Comparison of ENCODE assay signal across 1 cellular context in the genomic region with DNA sequence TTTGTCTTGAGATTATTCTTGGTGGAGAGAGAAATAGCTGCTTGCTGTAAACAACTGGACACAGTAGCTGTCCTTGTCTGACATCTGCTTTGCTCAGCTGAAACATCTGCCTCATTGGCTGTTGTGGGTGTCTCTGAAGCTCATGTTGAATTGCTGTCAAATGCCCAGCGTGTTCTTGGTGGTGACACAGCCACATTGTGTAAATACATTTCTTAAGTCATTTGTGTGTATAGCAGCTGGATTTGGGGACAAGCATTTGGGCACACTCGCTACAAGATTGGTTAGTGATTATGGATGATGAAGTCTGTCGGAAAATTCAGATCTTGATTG.
A peak's percentile ranks its signal among the peaks of the same experiment; 100 is the strongest.
TF ChIP-seq lines count a peak whose summit lies in the region.

No MANE protein-coding gene starts in this region.

TF ChIP-seq in K562, 482 proteins besides CTCF, POLR2A, EP300 and RAD21:
- TF ChIP-seq FOXA1 (IDR thresholded peaks at IDR 0.05; ENCODE audit: borderline replicate concordance), result no peak
- TF ChIP-seq, protein P1, sequence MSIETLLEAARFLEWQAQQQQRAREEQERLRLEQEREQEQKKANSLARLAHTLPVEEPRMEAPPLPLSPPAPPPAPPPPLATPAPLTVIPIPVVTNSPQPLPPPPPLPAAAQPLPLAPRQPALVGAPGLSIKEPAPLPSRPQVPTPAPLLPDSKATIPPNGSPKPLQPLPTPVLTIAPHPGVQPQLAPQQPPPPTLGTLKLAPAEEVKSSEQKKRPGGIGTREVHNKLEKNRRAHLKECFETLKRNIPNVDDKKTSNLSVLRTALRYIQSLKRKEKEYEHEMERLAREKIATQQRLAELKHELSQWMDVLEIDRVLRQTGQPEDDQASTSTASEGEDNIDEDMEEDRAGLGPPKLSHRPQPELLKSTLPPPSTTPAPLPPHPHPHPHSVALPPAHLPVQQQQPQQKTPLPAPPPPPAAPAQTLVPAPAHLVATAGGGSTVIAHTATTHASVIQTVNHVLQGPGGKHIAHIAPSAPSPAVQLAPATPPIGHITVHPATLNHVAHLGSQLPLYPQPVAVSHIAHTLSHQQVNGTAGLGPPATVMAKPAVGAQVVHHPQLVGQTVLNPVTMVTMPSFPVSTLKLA (conservative IDR thresholded peaks at IDR 0.05), result 0 out of 4 replicates have a peak, but pooled peaks of 1 of the 2 experiments have one; percentile 16
- TF ChIP-seq MEIS2 (IDR thresholded peaks at IDR 0.05; ENCODE audit: partially characterized antibody), result peak; percentile 19
- peak; percentile 33 to 48; a peak in 2 of 4 replicates for TF ChIP-seq FOXK2 (conservative IDR thresholded peaks at IDR 0.05 in 1 of 2, IDR thresholded peaks at IDR 0.05 in 1 of 2; ENCODE audit: low read depth in 2 of 2)
- TF ChIP-seq, protein P2, sequence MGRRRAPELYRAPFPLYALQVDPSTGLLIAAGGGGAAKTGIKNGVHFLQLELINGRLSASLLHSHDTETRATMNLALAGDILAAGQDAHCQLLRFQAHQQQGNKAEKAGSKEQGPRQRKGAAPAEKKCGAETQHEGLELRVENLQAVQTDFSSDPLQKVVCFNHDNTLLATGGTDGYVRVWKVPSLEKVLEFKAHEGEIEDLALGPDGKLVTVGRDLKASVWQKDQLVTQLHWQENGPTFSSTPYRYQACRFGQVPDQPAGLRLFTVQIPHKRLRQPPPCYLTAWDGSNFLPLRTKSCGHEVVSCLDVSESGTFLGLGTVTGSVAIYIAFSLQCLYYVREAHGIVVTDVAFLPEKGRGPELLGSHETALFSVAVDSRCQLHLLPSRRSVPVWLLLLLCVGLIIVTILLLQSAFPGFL (CRISPR knock-in tag; IDR thresholded peaks at IDR 0.05), result no peak
